In genomic region chr9:125119643-125120286, GRCh38 we compare ENCODE assay signal across 10 cellular contexts. TPM values are rescaled to one million over a fixed set of nuclear protein-coding genes. Genes with fewer than 3 reads are reported as not detected.
DNase-seq lines count a peak whose midpoint lies in the region; ATAC-seq lines count a peak whose summit lies in the region.
"Had no signal": no experiment of that assay in that cellular context is flagged by ENCODE, and none has a peak within 500 bp of the region (broad histone marks: within the 10 kb centered on the region; RNA-seq: fewer than 3 reads in every experiment).

No MANE protein-coding gene starts in this region.

- H3K4me3 ChIP-seq in Jurkat, Clone E6-1 (ENCODE audit: low read length): no peak overlapping the region
- H3K4me3 ChIP-seq: testis had no signal

- POLR2A ChIA-PET in activated naive CD8-positive, alpha-beta T cell treated with anti-CD3 and anti-CD28 coated beads, Interleukin-2, amount 10 ng/mL, durations not matched to agents 7 days and 5 days (lab: Charles Lee): interaction anchor here (0.5 kb wide), 1 partner anchor 53 kb away, joined by 4 read pairs; no protein-coding TSS in a partner anchor

- no peak overlapping the region for H3K4me3 Mint-ChIP-seq in activated naive CD8-positive, alpha-beta T cell treated with anti-CD3 and anti-CD28 coated beads, Interleukin-2, amount 10 ng/mL, durations not matched to agents 7 days and 5 days
- H3K4me3 Mint-ChIP-seq: neural crest cell had no signal

- H3K27ac Mint-ChIP-seq in activated naive CD8-positive, alpha-beta T cell treated with anti-CD3 and anti-CD28 coated beads, Interleukin-2, amount 10 ng/mL, durations not matched to agents 7 days and 5 days: no peak overlapping the region

- H3K9me3 Mint-ChIP-seq in activated naive CD8-positive, alpha-beta T cell treated with anti-CD3 and anti-CD28 coated beads, Interleukin-2, amount 10 ng/mL, durations not matched to agents 7 days and 5 days: no peaks in the 10 kb centered on the region
- H3K9me3 Mint-ChIP-seq: neural crest cell had no signal

- H3K36me3 Mint-ChIP-seq in activated naive CD8-positive, alpha-beta T cell treated with anti-CD3 and anti-CD28 coated beads, Interleukin-2, amount 10 ng/mL, durations not matched to agents 7 days and 5 days: peaks cover 14% of the 10 kb centered on the region

- H3K27me3 Mint-ChIP-seq in activated naive CD8-positive, alpha-beta T cell treated with anti-CD3 and anti-CD28 coated beads, Interleukin-2, amount 10 ng/mL, durations not matched to agents 7 days and 5 days: no peaks in the 10 kb centered on the region

- DNase-seq in Daoy (ENCODE audit: low read depth): peak; percentile 14
- peak; percentile 88 for DNase-seq in Jurkat, Clone E6-1 (ENCODE audit: low read depth, low spot score)
- DNase-seq in activated naive CD8-positive, alpha-beta T cell treated with anti-CD3 and anti-CD28 coated beads, Interleukin-2, amount 10 ng/mL, durations not matched to agents 7 days and 5 days: no peak
- DNase-seq in myocyte (ENCODE audit: low read depth): peak; percentile 77
- no peak for DNase-seq in NCI-H2081 (lab: John Stamatoyannopoulos, UW)
- DNase-seq in activated CD4-positive, alpha-beta T cell treated with anti-CD3 and anti-CD28 coated beads for 48 hours: no peak
- DNase-seq: testis had no signal

- peak; percentile 75 for ATAC-seq in activated naive CD8-positive, alpha-beta T cell treated with anti-CD3 and anti-CD28 coated beads, Interleukin-2, amount 10 ng/mL, durations not matched to agents 7 days and 5 days (ENCODE audit: low read depth)
- ATAC-seq in HG02870 (IDR thresholded peaks at IDR 0.05; ENCODE audit: unreplicated experiment) (no peak), HG03025 (IDR thresholded peaks at IDR 0.05; ENCODE audit: low FRiP score, unreplicated experiment) (no peak)

- H3K4me1 Mint-ChIP-seq in activated naive CD8-positive, alpha-beta T cell treated with anti-CD3 and anti-CD28 coated beads, Interleukin-2, amount 10 ng/mL, durations not matched to agents 7 days and 5 days: peaks cover 20% of the 10 kb centered on the region
- H3K4me1 Mint-ChIP-seq: neural crest cell had no signal

RNA-seq across cellular contexts. Expression of gene SCAI, which starts 23.6 kb away (rescaled TPM):
- total RNA-seq in Daoy (2014; rRNA removed; shearing (Covaris generic)): 4.9 and 10.8 TPM in 2 replicates
- polyA plus RNA-seq in Jurkat, Clone E6-1 (2012; ENCODE audit: insufficient read depth, insufficient read length): 4.8 TPM
- 10 to 100 TPM; 12.6 to 12.8 TPM for total RNA-seq in activated naive CD8-positive, alpha-beta T cell treated with anti-CD3 and anti-CD28 coated beads, Interleukin-2, amount 10 ng/mL, durations not matched to agents 7 days and 5 days
- total RNA-seq in myocyte: 7.5 and 12.5 TPM in 2 replicates
- 3.1 TPM for polyA plus RNA-seq in myocyte (2012)

Comparison
In these comparisons a context has a peak if more than half of its experiments do, and no peak if none do; other contexts are left out.
1. DNase-seq: peak in Daoy (single experiment), Jurkat, Clone E6-1 (single experiment) and myocyte (single experiment); none in activated naive CD8-positive, alpha-beta T cell treated with anti-CD3 and anti-CD28 coated beads, Interleukin-2, amount 10 ng/mL, durations not matched to agents 7 days and 5 days (single experiment), NCI-H2081 (0 of 2) and activated CD4-positive, alpha-beta T cell treated with anti-CD3 and anti-CD28 coated beads for 48 hours (single experiment).